8 cellular contexts compared by ENCODE assay signal in the genomic region with DNA sequence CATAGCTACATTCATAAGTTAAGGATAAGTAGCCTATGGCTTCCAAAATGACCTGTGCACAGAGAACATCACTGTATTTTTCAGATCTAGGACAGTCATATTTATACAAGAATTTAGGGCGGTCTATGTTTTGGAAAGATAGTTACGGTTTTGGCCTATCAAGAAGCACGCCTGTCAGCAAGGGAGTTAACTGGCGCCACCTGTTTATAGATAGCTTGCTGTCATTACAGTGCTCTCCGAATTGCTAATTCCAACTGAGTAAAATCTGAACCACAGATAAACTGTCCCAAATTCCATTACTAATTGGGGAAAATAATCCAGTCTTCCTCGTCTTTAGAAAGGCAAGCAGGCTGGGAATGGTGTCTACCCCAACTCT. TPM values are rescaled to one million over a fixed set of nuclear protein-coding genes. Genes with fewer than 3 reads are reported as not detected.
DNase-seq lines count a peak whose midpoint lies in the region; ATAC-seq, FAIRE-seq and TF ChIP-seq lines count a peak whose summit lies in the region.

No MANE protein-coding gene starts in this region.

- H3K27me3 ChIP-seq in H1 (replicated peaks in 1 of 4; ENCODE audit: control insufficient read depth in 3 of 4, extremely low read depth in 1 of 4, insufficient read depth in 3 of 4, low read length in 3 of 4) = no peaks in the 10 kb centered on the region
- H3K27me3 ChIP-seq in naive thymus-derived CD4-positive, alpha-beta T cell (ENCODE audit: control insufficient read depth in 2 of 2, insufficient read depth in 2 of 2, low read length in 2 of 2) = no peaks in the 10 kb centered on the region

- H2BK15ac ChIP-seq in H1 (ENCODE audit: low read length) = no peak overlapping the region

- no peaks in the 10 kb centered on the region for H3K36me3 ChIP-seq in H1 (ENCODE audit: control insufficient read depth in 2 of 4, insufficient read depth in 4 of 4, low read length in 3 of 4)
- no peaks in the 10 kb centered on the region for H3K36me3 ChIP-seq in naive thymus-derived CD4-positive, alpha-beta T cell (ENCODE audit: control insufficient read depth in 2 of 3, insufficient read depth in 3 of 3, low read length in 3 of 3)

- H2AFZ ChIP-seq in H1 (ENCODE audit: low read length) = peak overlapping the region; percentile 84; the same call in 1 of the 2 replicates

- CTCF ChIA-PET in H1 (lab: Charles Lee; ENCODE audit: partially characterized antibody) = interaction anchor here (0.6 kb wide), 1 partner anchor 142 kb away, joined by 5 read pairs; no protein-coding TSS in a partner anchor
- CTCF ChIA-PET in naive thymus-derived CD4-positive, alpha-beta T cell (lab: Charles Lee) = no interaction called here

- peaks cover 0 to 5% of the 10 kb centered on the region in 2 donors for H3K36me3 Mint-ChIP-seq in activated T-cell treated with anti-CD3 and anti-CD28 coated beads, Interleukin-2, amount 50 U/mL, for 72 hours (ENCODE audit: insufficient read depth in 2 of 2)
- peaks cover 0 to 3% (median 0%) of the 10 kb centered on the region in 5 donors for H3K36me3 Mint-ChIP-seq in naive thymus-derived CD4-positive, alpha-beta T cell

- H4K5ac ChIP-seq in H1 (ENCODE audit: insufficient read length, low read depth, low read length) = no peak overlapping the region

- H3K9ac ChIP-seq in H1 (replicated peaks in 1 of 4; ENCODE audit: extremely low read depth in 1 of 4, low read depth in 3 of 4, low read length in 3 of 4) = peak overlapping the region; percentile 8 to 77 (median 50); a peak in 6 of 7 replicates

- peak in 1 of 2 donors; percentile 6 for DNase-seq in activated T-cell treated with anti-CD3 and anti-CD28 coated beads, Interleukin-2, amount 50 U/mL, for 72 hours
- no peak for DNase-seq in activated T-cell treated with anti-CD3 and anti-CD28 coated beads, Interleukin-2, amount 50 U/mL, for 1 hour
- DNase-seq in RKO (ENCODE audit: low spot score) (peak; percentile 46), H1 (ENCODE audit: low read depth in 1 of 2, low spot score in 2 of 2) (no peak), DMS79 (lab: John Stamatoyannopoulos, UW) (no peak), UCSD-AML1 (lab: John Stamatoyannopoulos, UW; ENCODE audit: unreplicated experiment) (no peak)
- DNase-seq in naive thymus-derived CD4-positive, alpha-beta T cell = peak in 1 of 9 donors; percentile 3

- H2BK120ac ChIP-seq in H1 (replicated peaks; ENCODE audit: low read depth, low read length) = no peak overlapping the region

- no peaks in the 10 kb centered on the region for H4K20me1 ChIP-seq in H1 (replicated peaks in 1 of 2; ENCODE audit: control insufficient read depth in 1 of 2, insufficient read depth in 2 of 2, low read length in 2 of 2)

- no peak overlapping the region for H3K56ac ChIP-seq in H1 (replicated peaks; ENCODE audit: insufficient read length, low read depth, low read length)

- peaks cover 48% of the 10 kb centered on the region for H3K4me1 Mint-ChIP-seq in activated T-cell treated with anti-CD3 and anti-CD28 coated beads, Interleukin-2, amount 50 U/mL, for 72 hours (ENCODE audit: low read depth)
- H3K4me1 Mint-ChIP-seq in naive thymus-derived CD4-positive, alpha-beta T cell = peaks cover 10 to 69% (median 45%) of the 10 kb centered on the region in 7 donors

- WGBS in H1 (ENCODE audit: extremely low coverage in 1 of 2, insufficient coverage in 1 of 2, insufficient read length in 1 of 2, insufficient replicate concordance in 2 of 2, low coverage in 1 of 2, low lambda C conversion rate in 2 of 2, missing lambda C conversion rate in 1 of 2), 2 experiments = 9% methylated on average over 6 of the region's 6 CpGs; no CpG with 5 or more reads in 1 of the 2 experiments

- no peak overlapping the region for H4K91ac ChIP-seq in H1 (replicated peaks; ENCODE audit: insufficient read length, low read length)

- peak overlapping the region; percentile 99 for H3K27ac Mint-ChIP-seq in activated T-cell treated with anti-CD3 and anti-CD28 coated beads, Interleukin-2, amount 50 U/mL, for 72 hours
- H3K27ac Mint-ChIP-seq in naive thymus-derived CD4-positive, alpha-beta T cell = peak overlapping the region; percentile 92 to 100 (median 96)

- H3K9me3 ChIP-seq in H1 (ENCODE audit: insufficient read depth in 2 of 2, low read depth in 1 of 2, low read length in 1 of 2) = no peaks in the 10 kb centered on the region
- no peaks in the 10 kb centered on the region for H3K9me3 ChIP-seq in naive thymus-derived CD4-positive, alpha-beta T cell (ENCODE audit: control insufficient read depth in 2 of 3, low read length in 3 of 3)

- H3K4me3 ChIP-seq in H1 (ENCODE audit: extremely low read depth in 1 of 4, insufficient read depth in 2 of 4, low read depth in 3 of 4, low read length in 4 of 4) = peak overlapping the region; percentile 65 to 88 (median 68)
- H3K4me3 ChIP-seq in naive thymus-derived CD4-positive, alpha-beta T cell (ENCODE audit: low read length) = peak overlapping the region; percentile 86

- TF ChIP-seq EP300 in H1 (IDR thresholded peaks at IDR 0.05; ENCODE audit: borderline replicate concordance in 1 of 2, low read depth in 2 of 2, low read length in 2 of 2) = no peak

- H2BK20ac ChIP-seq in H1 (ENCODE audit: low read length) = no peak overlapping the region

- H3K27ac ChIP-seq in H1 (ENCODE audit: low read depth, low read length) = peak overlapping the region; percentile 82
- H3K27ac ChIP-seq in naive thymus-derived CD4-positive, alpha-beta T cell (ENCODE audit: low read depth, low read length) = peak overlapping the region; percentile 75

- H3K79me2 ChIP-seq in H1 (ENCODE audit: control insufficient read depth in 1 of 2, insufficient read depth in 2 of 2, low read length in 2 of 2) = peaks cover 0 to 39% of the 10 kb centered on the region in 2 experiments; a peak in 2 of 4 replicates

- no peak overlapping the region for H3K23ac ChIP-seq in H1 (ENCODE audit: insufficient read length)

- H4K8ac ChIP-seq in H1 (ENCODE audit: extremely low read depth, insufficient read depth, low read length) = no peak overlapping the region

- peak; percentile 62 to 68 for ATAC-seq in activated T-cell treated with anti-CD3 and anti-CD28 coated beads, Interleukin-2, amount 50 U/mL, for 72 hours (replicated peaks in 1 of 2)
- peak; percentile 38 for ATAC-seq in HG02852 (IDR thresholded peaks at IDR 0.05; ENCODE audit: unreplicated experiment)
- peak; percentile 22 for ATAC-seq in naive thymus-derived CD4-positive, alpha-beta T cell

- H3K9me3 Mint-ChIP-seq in activated T-cell treated with anti-CD3 and anti-CD28 coated beads, Interleukin-2, amount 50 U/mL, for 72 hours = no peaks in the 10 kb centered on the region
- no peaks in the 10 kb centered on the region for H3K9me3 Mint-ChIP-seq in naive thymus-derived CD4-positive, alpha-beta T cell

- no peaks in the 10 kb centered on the region for H3K23me2 ChIP-seq in H1 (ENCODE audit: low read depth, low read length)

- TF ChIP-seq CTCF in H1 (IDR thresholded peaks at IDR 0.05; ENCODE audit: control extremely low read depth in 1 of 3, insufficient read depth in 1 of 3, low read depth in 1 of 3, low read length in 3 of 3) = no peak

- peak overlapping the region; percentile 91 to 92 for H3K4me3 Mint-ChIP-seq in activated T-cell treated with anti-CD3 and anti-CD28 coated beads, Interleukin-2, amount 50 U/mL, for 72 hours
- H3K4me3 Mint-ChIP-seq in naive thymus-derived CD4-positive, alpha-beta T cell = peak overlapping the region; percentile 87 to 100 (median 95)

- no peaks in the 10 kb centered on the region for H3K27me3 Mint-ChIP-seq in activated T-cell treated with anti-CD3 and anti-CD28 coated beads, Interleukin-2, amount 50 U/mL, for 72 hours (ENCODE audit: low read depth)
- no peaks in the 10 kb centered on the region for H3K27me3 Mint-ChIP-seq in naive thymus-derived CD4-positive, alpha-beta T cell

- no peak for TF ChIP-seq POLR2A in H1 (IDR thresholded peaks at IDR 0.05; ENCODE audit: control extremely low read depth in 1 of 2, low read depth in 2 of 2, low read length in 2 of 2)

- H3K18ac ChIP-seq in H1 (ENCODE audit: extremely low read depth, low read length) = no peak overlapping the region

- H2AK5ac ChIP-seq in H1 (ENCODE audit: low read depth, low read length) = no peak overlapping the region

- no peak for FAIRE-seq in H1 (lab: Jason Lieb, UNC)

- peak overlapping the region; percentile 71; the same call in 1 of the 2 replicates for H2BK5ac ChIP-seq in H1 (ENCODE audit: low read depth, low read length)

- H3K14ac ChIP-seq in H1 (ENCODE audit: insufficient read length) = no peak overlapping the region

- no peak for TF ChIP-seq RAD21 in H1 (IDR thresholded peaks at IDR 0.05 in 1 of 2, conservative IDR thresholded peaks at IDR 0.05 in 1 of 2; ENCODE audit: low read depth in 2 of 2, low read length in 2 of 2)

- H2BK12ac ChIP-seq in H1 (ENCODE audit: low read depth, low read length) = no peak overlapping the region

- H3K4me2 ChIP-seq in H1 (ENCODE audit: insufficient read depth in 1 of 2, low read depth in 2 of 2, low read length in 2 of 2) = peak overlapping the region; percentile 57 to 59

- H3K79me1 ChIP-seq in H1 (ENCODE audit: low read depth, low read length) = no peaks in the 10 kb centered on the region

- intact Hi-C loops in naive thymus-derived CD4-positive, alpha-beta T cell (cut with micrococcal nuclease) = loop anchor here (5.0 kb wide), 4 partner anchors 213 to 1593 kb away; a partner anchor contains a TSS

- POLR2A ChIA-PET in H1 (lab: Charles Lee; ENCODE audit: partially characterized antibody) = no interaction called here
- POLR2A ChIA-PET in naive thymus-derived CD4-positive, alpha-beta T cell (lab: Charles Lee) = no interaction called here

- no peak overlapping the region for H3K4ac ChIP-seq in H1 (replicated peaks; ENCODE audit: insufficient read length, low read depth, low read length)

- no peaks in the 10 kb centered on the region; a peak in 1 of 7 replicates for H3K4me1 ChIP-seq in H1 (replicated peaks in 1 of 4; ENCODE audit: control insufficient read depth in 3 of 4, insufficient read depth in 4 of 4, low read length in 3 of 4)
- no peaks in the 10 kb centered on the region for H3K4me1 ChIP-seq in naive thymus-derived CD4-positive, alpha-beta T cell (ENCODE audit: control insufficient read depth in 2 of 2, insufficient read depth in 2 of 2, low read length in 2 of 2)

TF ChIP-seq in H1, 55 proteins besides CTCF, POLR2A, EP300 and RAD21 (continues in another document):
- TF ChIP-seq JUN (IDR thresholded peaks at IDR 0.05; ENCODE audit: low read depth, low read length) = no peak

RNA-seq across cellular contexts. Expression of a gene that starts 0.6 kb away (rescaled TPM):
- total RNA-seq in activated T-cell treated with anti-CD3 and anti-CD28 coated beads, Interleukin-2, amount 50 U/mL, for 72 hours = 10 to 100 TPM; 44.0 to 53.2 TPM
- 40.7 and 43.3 TPM in 2 replicates for total RNA-seq in H1 (2021; fragmentation: NEBNext Ultra II Directional; extraction: Animal tissue kit (Norgen Biotek cat#: 25700))
- 23.9 and 24.3 TPM in 2 replicates for polyA plus RNA-seq in H1 (2011; rRNA removed)
- polyA plus RNA-seq in H1 (2011; cell fraction: cytosol; rRNA removed) = 24.3 TPM
- 23.1 TPM for polyA plus RNA-seq in H1 (2011; cell fraction: nucleus; rRNA removed)
- polyA plus RNA-seq in H1 (2012, experiment 1 of 2) = 28.6 to 38.3 TPM (median 31.4 TPM) in 4 replicates
- polyA plus RNA-seq in H1 (2012, experiment 2 of 2) = 2.9 TPM
- 25.3 TPM for polyA plus RNA-seq in H1 (2013, experiment 1 of 2)
- polyA plus RNA-seq in H1 (2013, experiment 2 of 2) = 24.8 TPM
- 39.4 and 54.0 TPM in 2 replicates for polyA minus RNA-seq in H1 (2011; rRNA and poly(A)+ RNA removed)
- 17.2 TPM for polyA minus RNA-seq in H1 (2011; cell fraction: cytosol; rRNA and poly(A)+ RNA removed)
- polyA minus RNA-seq in H1 (2011; cell fraction: nucleus; rRNA and poly(A)+ RNA removed) = 33.0 TPM
- total RNA-seq in naive thymus-derived CD4-positive, alpha-beta T cell = 10 to 100 TPM; 19.4 to 33.0 (median 26.3) TPM
- 10 to 100 TPM; 13.0 to 18.3 TPM for polyA plus RNA-seq in naive thymus-derived CD4-positive, alpha-beta T cell
